ENCODE assay signal across 9 cellular contexts in genomic region chr19:18894254-18895037, GRCh38. TPM values are rescaled to one million over a fixed set of nuclear protein-coding genes. Genes with fewer than 3 reads are reported as not detected.
A peak's percentile ranks its signal among the peaks of the same experiment; 100 is the strongest.
DNase-seq lines count a peak whose midpoint lies in the region; TF ChIP-seq lines count a peak whose summit lies in the region.
"Had no signal": no experiment of that assay in that cellular context is flagged by ENCODE, and none has a peak within 500 bp of the region (broad histone marks: within the 10 kb centered on the region; RNA-seq: fewer than 3 reads in every experiment).

No MANE protein-coding gene starts in this region.

- no peak overlapping the region for H3K27ac ChIP-seq in mesendoderm (ENCODE audit: low read depth, low read length)
- H3K27ac ChIP-seq: SJSA1 had no signal

- WGBS in mesendoderm (ENCODE audit: extremely low coverage, insufficient coverage, low lambda C conversion rate), result no CpG with 5 or more reads among the region's 28 CpGs

- peak overlapping the region; percentile 34 for H3K56ac ChIP-seq in mesendoderm (ENCODE audit: low read length)

- no peaks in the 10 kb centered on the region for H3K79me1 ChIP-seq in mesendoderm (ENCODE audit: low read length)

- peaks cover 30% of the 10 kb centered on the region for H3K36me3 Mint-ChIP-seq in brain

- H3K4ac ChIP-seq in mesendoderm (ENCODE audit: low read depth, low read length), result no peak overlapping the region

- peak overlapping the region; percentile 38 to 95 (median 87) for H3K27ac Mint-ChIP-seq in brain

- no peak overlapping the region for H4K5ac ChIP-seq in mesendoderm (ENCODE audit: low read length)

- H2BK5ac ChIP-seq in mesendoderm (ENCODE audit: low read length), result no peak overlapping the region

- H3K9me3 Mint-ChIP-seq in brain, result no peaks in the 10 kb centered on the region

- no peaks in the 10 kb centered on the region for H3K27me3 Mint-ChIP-seq in brain

- DNase-seq in AG08396 (ENCODE audit: low spot score) (peak; percentile 83), LHCN-M2 (ENCODE audit: low read depth) (peak; percentile 65), mesendoderm (peak; percentile 62), NCI-H1930 (lab: John Stamatoyannopoulos, UW) (no peak)
- DNase-seq in activated CD4-positive, alpha-beta T cell treated with anti-CD3 and anti-CD28 coated beads for 4 hours, result no peak
- no peak for DNase-seq in activated CD4-positive, alpha-beta T cell treated with anti-CD3 and anti-CD28 coated beads, Interleukin-2, amount 50 U/mL, for 48 hours
- no peak for DNase-seq in stimulated activated CD4-positive, alpha-beta T cell treated with anti-CD3 and anti-CD28 coated beads, Interleukin-1b, Interleukin-23, amount 100 ng/mL, for 48 hours

- no peak for TF ChIP-seq CTCF in brain (conservative IDR thresholded peaks at IDR 0.05)

- H2AK5ac ChIP-seq in mesendoderm (ENCODE audit: low read length), result no peak overlapping the region

- no peak overlapping the region for H2BK120ac ChIP-seq in mesendoderm (ENCODE audit: low read depth, low read length)

- H3K4me3 ChIP-seq in mesendoderm (ENCODE audit: low read length), result no peak overlapping the region

- peak overlapping the region; percentile 29 for H3K9ac ChIP-seq in mesendoderm (ENCODE audit: low read length)

- H3K36me3 ChIP-seq in mesendoderm (ENCODE audit: control insufficient read depth, insufficient read depth, low read length), result no peaks in the 10 kb centered on the region

- peaks cover 29% of the 10 kb centered on the region for H3K4me1 Mint-ChIP-seq in brain

- H3K4me1 ChIP-seq in mesendoderm (ENCODE audit: control insufficient read depth, low read depth, low read length), result no peaks in the 10 kb centered on the region

- H3K4me3 Mint-ChIP-seq in brain, result peak overlapping the region; percentile 85 to 89 (median 86)

- no peaks in the 10 kb centered on the region for H3K79me2 ChIP-seq in mesendoderm (ENCODE audit: control insufficient read depth, insufficient read depth, low read length)

- peak overlapping the region; percentile 27 for H3K4me2 ChIP-seq in mesendoderm (ENCODE audit: low read length)

- no peak overlapping the region for H3K23ac ChIP-seq in mesendoderm (ENCODE audit: low read length)

- H2BK15ac ChIP-seq in mesendoderm (replicated peaks; ENCODE audit: low read depth), result no peak overlapping the region

- no peak overlapping the region for H4K8ac ChIP-seq in mesendoderm (ENCODE audit: low read depth, low read length)

- no peaks in the 10 kb centered on the region for H3K27me3 ChIP-seq in mesendoderm (ENCODE audit: insufficient read depth, low read length, poor library complexity)

- H3K18ac ChIP-seq in mesendoderm (ENCODE audit: low read length), result no peak overlapping the region

RNA-seq across cellular contexts. Expression of gene CERS1, which starts 1.5 kb away (rescaled TPM):
- total RNA-seq in LHCN-M2 (2014; rRNA removed), result 0.96 and 2.5 TPM in 2 replicates
- polyA plus RNA-seq in LHCN-M2 (2012), result 3.7 TPM
- 104 TPM for polyA plus RNA-seq in brain (ENCODE audit: insufficient read depth, low read depth, low replicate concordance)
- polyA plus RNA-seq in mesendoderm (2013, experiment 1 of 2), result 6.9 TPM
- 6.7 TPM for polyA plus RNA-seq in mesendoderm (2013, experiment 2 of 2)
- total RNA-seq: SJSA1 had no signal

RNA-seq across cellular contexts. Expression of gene COPE, which starts 24.7 kb away (rescaled TPM):
- total RNA-seq in LHCN-M2 (2014; rRNA removed), result 375 and 380 TPM in 2 replicates
- polyA plus RNA-seq in LHCN-M2 (2012), result 332 TPM
- 291 TPM for polyA plus RNA-seq in brain (ENCODE audit: insufficient read depth, low read depth, low replicate concordance)
- polyA plus RNA-seq in mesendoderm (2013, experiment 1 of 2), result 150 TPM
- polyA plus RNA-seq in mesendoderm (2013, experiment 2 of 2), result 147 TPM

RNA-seq across cellular contexts. Expression of gene DDX49, which starts 25.1 kb away (rescaled TPM):
- total RNA-seq in LHCN-M2 (2014; rRNA removed), result 49.8 and 57.6 TPM in 2 replicates
- 40.2 TPM for polyA plus RNA-seq in LHCN-M2 (2012)
- 76.8 TPM for polyA plus RNA-seq in brain (ENCODE audit: insufficient read depth, low read depth, low replicate concordance)
- polyA plus RNA-seq in mesendoderm (2013, experiment 1 of 2), result 27.4 TPM
- 29.7 TPM for polyA plus RNA-seq in mesendoderm (2013, experiment 2 of 2)

RNA-seq across cellular contexts. Expression of gene HOMER3, which starts 46.6 kb away (rescaled TPM):
- total RNA-seq in LHCN-M2 (2014; rRNA removed), result 154 and 188 TPM in 2 replicates
- 105 TPM for polyA plus RNA-seq in LHCN-M2 (2012)
- 35.0 TPM for polyA plus RNA-seq in brain (ENCODE audit: insufficient read depth, low read depth, low replicate concordance)
- polyA plus RNA-seq in mesendoderm (2013, experiment 1 of 2), result 3.9 TPM
- 4.0 TPM for polyA plus RNA-seq in mesendoderm (2013, experiment 2 of 2)

Comparison
In these comparisons a context has a peak if more than half of its experiments do, and no peak if none do; other contexts are left out.
1. DNase-seq: peak in AG08396 (single experiment), LHCN-M2 (single experiment) and mesendoderm (single experiment); none in NCI-H1930 (0 of 2), activated CD4-positive, alpha-beta T cell treated with anti-CD3 and anti-CD28 coated beads for 4 hours (0 of 2), activated CD4-positive, alpha-beta T cell treated with anti-CD3 and anti-CD28 coated beads, Interleukin-2, amount 50 U/mL, for 48 hours (0 of 2) and stimulated activated CD4-positive, alpha-beta T cell treated with anti-CD3 and anti-CD28 coated beads, Interleukin-1b, Interleukin-23, amount 100 ng/mL, for 48 hours (single experiment).